10 cellular contexts compared by ENCODE assay signal in the genomic region with DNA sequence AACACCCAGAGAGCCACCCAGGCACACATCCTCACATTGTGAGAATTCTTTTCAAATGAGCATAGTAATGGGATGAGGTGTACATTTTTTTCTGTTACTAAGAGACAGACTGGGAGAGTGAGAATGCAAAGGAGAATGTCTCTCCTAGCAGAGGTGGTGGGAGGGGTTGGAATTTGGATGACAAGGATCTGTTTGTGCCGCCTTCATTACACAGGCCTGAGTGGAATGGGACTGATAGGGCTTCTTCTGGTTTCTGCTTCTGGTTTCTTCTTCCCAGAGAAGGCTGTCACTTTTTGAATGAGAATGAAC. TPM values are rescaled to one million over a fixed set of nuclear protein-coding genes. Genes with fewer than 3 reads are reported as not detected.
A peak's percentile ranks its signal among the peaks of the same experiment; 100 is the strongest.
DNase-seq lines count a peak whose midpoint lies in the region; ATAC-seq, FAIRE-seq and TF ChIP-seq lines count a peak whose summit lies in the region.
"Had no signal": no experiment of that assay in that cellular context is flagged by ENCODE, and none has a peak within 500 bp of the region (broad histone marks: within the 10 kb centered on the region; RNA-seq: fewer than 3 reads in every experiment).

No MANE protein-coding gene starts in this region.

- WGBS in esophagus muscularis mucosa: 45% methylated on average over 1 of the region's 1 CpG
- 32% methylated on average over 1 of the region's 1 CpG for WGBS in prostate gland

- intact Hi-C loops in Caco-2 (cut with micrococcal nuclease; ENCODE audit: unreplicated experiment) (loop anchor here (1.0 kb wide), 1 partner anchor 70 kb away; no protein-coding TSS in a partner anchor), esophagus muscularis mucosa (cut with DNase I) (no loop called here), prostate gland (cut with DNase I) (loop anchor here (2.0 to 10.0 kb wide), 3 partner anchors 90 to 640 kb away; a partner anchor contains a TSS)

- TF ChIP-seq POLR2A in esophagus muscularis mucosa (IDR thresholded peaks at IDR 0.05; ENCODE audit: low read depth) (no peak), prostate gland (IDR thresholded peaks at IDR 0.05) (no peak)

- H3K4me1 ChIP-seq in Caco-2: peaks cover 56% of the 10 kb centered on the region
- H3K4me1 ChIP-seq in esophagus muscularis mucosa: peaks cover 42 to 73% (median 70%) of the 10 kb centered on the region in 4 donors
- H3K4me1 ChIP-seq in prostate gland (replicated peaks): peaks cover 30% of the 10 kb centered on the region

- peak; percentile 87 for FAIRE-seq in RCC 7860 (lab: Jason Lieb, UNC)

- DNase-seq in Caco-2: peak; percentile 74 to 79
- DNase-seq in RCC 7860 (ENCODE audit: low spot score): peak; percentile 99
- DNase-seq in esophagus muscularis mucosa (ENCODE audit: extremely low spot score): no peak
- DNase-seq in prostate gland (ENCODE audit: low spot score): peak; percentile 21
- DNase-seq in activated naive CD4-positive, alpha-beta T cell treated with anti-CD3 and anti-CD28 coated beads, Interleukin-2, amount 50 U/mL, for 72 hours (ENCODE audit: low spot score in 2 of 2): no peak
- no peak for DNase-seq in NCI-H1436 (lab: John Stamatoyannopoulos, UW)
- DNase-seq in stimulated activated CD4-positive, alpha-beta T cell treated with anti-CD3 and anti-CD28 coated beads, Interleukin-1b, Interleukin-23, amount 100 ng/mL, for 48 hours: no peak
- DNase-seq in NCI-H510A (lab: John Stamatoyannopoulos, UW): no peak
- DNase-seq: cortex of kidney, T-cell had no signal

- H3K4me1 Mint-ChIP-seq in Caco-2 (ENCODE audit: low read depth, unreplicated experiment): peaks cover 27% of the 10 kb centered on the region

- no peaks in the 10 kb centered on the region for H3K36me3 ChIP-seq in Caco-2 (ENCODE audit: control insufficient read depth, insufficient read depth, low read length)
- no peaks in the 10 kb centered on the region for H3K36me3 ChIP-seq in esophagus muscularis mucosa
- H3K36me3 ChIP-seq in prostate gland: no peaks in the 10 kb centered on the region

- no peaks in the 10 kb centered on the region for H3K36me3 Mint-ChIP-seq in Caco-2 (ENCODE audit: insufficient read depth, unreplicated experiment)
- H3K36me3 Mint-ChIP-seq in activated naive CD4-positive, alpha-beta T cell treated with anti-CD3 and anti-CD28 coated beads, Interleukin-2, amount 50 U/mL, for 72 hours: no peaks in the 10 kb centered on the region
- H3K36me3 Mint-ChIP-seq: T-cell had no signal

- TF ChIP-seq CTCF in Caco-2 (IDR thresholded peaks at IDR 0.05; ENCODE audit: insufficient read depth in 1 of 2, low read depth in 1 of 2, low read length in 1 of 2, severe bottlenecking in 1 of 2, unreplicated experiment in 1 of 2) (no peak), esophagus muscularis mucosa (IDR thresholded peaks at IDR 0.05) (no peak), prostate gland (IDR thresholded peaks at IDR 0.05) (no peak)

- H3K27me3 Mint-ChIP-seq in Caco-2 (ENCODE audit: insufficient read depth, unreplicated experiment): no peaks in the 10 kb centered on the region
- H3K27me3 Mint-ChIP-seq: T-cell had no signal

- no peak for ATAC-seq in activated naive CD4-positive, alpha-beta T cell treated with anti-CD3 and anti-CD28 coated beads, Interleukin-2, amount 50 U/mL, for 72 hours
- ATAC-seq: T-cell had no signal

- peak overlapping the region; percentile 94 to 100 (median 98) for H3K27ac ChIP-seq in esophagus muscularis mucosa (replicated peaks in 1 of 4)
- peak overlapping the region; percentile 97 to 98 for H3K27ac ChIP-seq in prostate gland

- H3K9me3 ChIP-seq in Caco-2: no peaks in the 10 kb centered on the region
- no peaks in the 10 kb centered on the region for H3K9me3 ChIP-seq in esophagus muscularis mucosa
- no peaks in the 10 kb centered on the region for H3K9me3 ChIP-seq in prostate gland

- peak overlapping the region; percentile 8 for H3K4me3 Mint-ChIP-seq in Caco-2 (ENCODE audit: unreplicated experiment)

- TF ChIP-seq EP300 in esophagus muscularis mucosa (IDR thresholded peaks at IDR 0.05): no peak

- H3K9me3 Mint-ChIP-seq in Caco-2 (ENCODE audit: unreplicated experiment): no peaks in the 10 kb centered on the region
- no peaks in the 10 kb centered on the region for H3K9me3 Mint-ChIP-seq in activated naive CD4-positive, alpha-beta T cell treated with anti-CD3 and anti-CD28 coated beads, Interleukin-2, amount 50 U/mL, for 72 hours
- H3K9me3 Mint-ChIP-seq: T-cell had no signal

- CTCF ChIA-PET in Caco-2 (lab: Charles Lee): no interaction called here

- H3K27me3 ChIP-seq in Caco-2 (replicated peaks; ENCODE audit: control insufficient read depth, insufficient read depth, low read length) (no peaks in the 10 kb centered on the region), esophagus muscularis mucosa (no peaks in the 10 kb centered on the region), prostate gland (replicated peaks; ENCODE audit: insufficient read depth) (no peaks in the 10 kb centered on the region)

- H3K4me3 ChIP-seq in Caco-2 (ENCODE audit: low read depth, low read length): no peak overlapping the region
- H3K4me3 ChIP-seq in esophagus muscularis mucosa: peak overlapping the region in 3 of 4 donors; percentile 24 to 74 (median 64)
- no peak overlapping the region for H3K4me3 ChIP-seq in prostate gland

- BruUV-seq in Caco-2 (replicated peaks; lab: Mats Ljungman, UMichigan): no TSS peak

- POLR2A ChIA-PET in Caco-2 (lab: Charles Lee): no interaction called here

- peak overlapping the region; percentile 89 for H3K27ac Mint-ChIP-seq in Caco-2 (ENCODE audit: unreplicated experiment)
- H3K27ac Mint-ChIP-seq in activated naive CD4-positive, alpha-beta T cell treated with anti-CD3 and anti-CD28 coated beads, Interleukin-2, amount 50 U/mL, for 72 hours: no peak overlapping the region

RNA-seq across cellular contexts. Expression of a gene that starts 55.3 kb away (rescaled TPM):
- not detected in 2 replicates for total RNA-seq in Caco-2 (2022)
- not detected for total RNA-seq in esophagus muscularis mucosa
- not detected for total RNA-seq in prostate gland
- total RNA-seq in activated naive CD4-positive, alpha-beta T cell treated with anti-CD3 and anti-CD28 coated beads, Interleukin-2, amount 50 U/mL, for 72 hours: not detected
- total RNA-seq: T-cell had no signal

Comparison
In these comparisons a context has a peak if more than half of its experiments do, and no peak if none do; other contexts are left out.
1. DNase-seq: peak in Caco-2 (2 of 2), RCC 7860 (single experiment) and prostate gland (single experiment); none in esophagus muscularis mucosa (single experiment), activated naive CD4-positive, alpha-beta T cell treated with anti-CD3 and anti-CD28 coated beads, Interleukin-2, amount 50 U/mL, for 72 hours (0 of 2), NCI-H1436 (single experiment), stimulated activated CD4-positive, alpha-beta T cell treated with anti-CD3 and anti-CD28 coated beads, Interleukin-1b, Interleukin-23, amount 100 ng/mL, for 48 hours (single experiment) and NCI-H510A (single experiment).
2. H3K4me3 ChIP-seq: peak in esophagus muscularis mucosa (3 of 4); none in Caco-2 (single experiment) and prostate gland (0 of 2).